ENCODE assay signal across 31 cellular contexts in the genomic region with DNA sequence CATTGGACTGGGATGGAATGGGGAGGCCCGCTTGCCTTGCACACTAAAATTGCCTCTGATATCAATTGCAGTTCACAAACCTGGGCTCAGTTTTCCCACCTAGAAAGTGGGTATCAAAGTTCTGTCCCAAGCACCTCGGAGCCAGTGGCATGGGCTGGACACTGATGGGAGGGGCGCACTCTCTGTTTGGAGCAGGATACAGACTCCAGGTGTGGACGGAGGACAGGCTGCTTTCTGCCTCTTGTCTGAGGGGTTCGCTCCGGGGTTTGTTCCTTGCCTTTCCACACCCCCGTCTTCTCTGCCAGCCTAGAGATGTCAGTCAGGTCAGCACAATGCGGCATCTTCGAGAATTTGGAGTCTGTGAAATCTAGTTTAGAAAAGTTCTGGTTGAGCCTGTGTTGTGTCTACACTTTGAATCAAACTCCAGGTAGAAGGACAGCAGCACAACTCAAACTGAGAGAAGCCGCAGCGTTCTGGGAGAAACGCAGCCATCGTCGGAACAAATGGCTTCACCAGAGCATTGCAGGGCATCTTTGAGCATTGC.
"Had no signal": no experiment of that assay in that cellular context is flagged by ENCODE, and none has a peak within 500 bp of the region (broad histone marks: within the 10 kb centered on the region; RNA-seq: fewer than 3 reads in every experiment).

No MANE protein-coding gene starts in this region.

- H3K4me3 ChIP-seq: adrenal gland, body of pancreas, colonic mucosa, dorsolateral prefrontal cortex, esophagus squamous epithelium, gastroesophageal sphincter, heart right ventricle had no signal

- H3K4me1 Mint-ChIP-seq: activated CD4-positive, alpha-beta T cell treated with anti-CD3 and anti-CD28 coated beads, Interleukin-2, amount 10 ng/mL, durations not matched to agents 7 days and 5 days; activated naive CD8-positive, alpha-beta T cell treated with anti-CD3 and anti-CD28 coated beads for 36 hours; activated T-helper 17 cell treated with anti-CD3 and anti-CD28 coated beads, Interleukin-2, amount 50 U/mL, for 72 hours; WTC11 had no signal

- H3K4me3 Mint-ChIP-seq: activated CD4-positive, alpha-beta T cell treated with anti-CD3 and anti-CD28 coated beads, Interleukin-2, amount 10 ng/mL, durations not matched to agents 7 days and 5 days; activated CD8-positive, alpha-beta T cell treated with anti-CD3 and anti-CD28 coated beads, Interleukin-2, amount 10 ng/mL, durations not matched to agents 7 days and 5 days; activated naive CD4-positive, alpha-beta T cell treated with anti-CD3 and anti-CD28 coated beads for 36 hours; activated naive CD4-positive, alpha-beta T cell treated with anti-CD3 and anti-CD28 coated beads, Interleukin-2, amount 50 U/mL, for 24 hours; activated naive CD8-positive, alpha-beta T cell treated with anti-CD3 and anti-CD28 coated beads for 36 hours; activated naive CD8-positive, alpha-beta T cell treated with anti-CD3 and anti-CD28 coated beads, Interleukin-2, amount 50 U/mL, for 24 hours; activated T-cell treated with anti-CD3 and anti-CD28 coated beads, Interleukin-2, amount 50 U/mL, for 4 hours; activated T-helper 17 cell treated with anti-CD3 and anti-CD28 coated beads, Interleukin-2, amount 50 U/mL, for 72 hours; dendritic cell treated with granulocyte-macrophage colony-stimulating factor and Interleukin-4, amounts not matched to agents 40 ng/mL and 50 ng/mL, for 4 days; effector memory CD8-positive, alpha-beta T cell; WTC11 had no signal

- H3K9me3 Mint-ChIP-seq: activated CD4-positive, alpha-beta T cell treated with anti-CD3 and anti-CD28 coated beads, Interleukin-2, amount 10 ng/mL, durations not matched to agents 7 days and 5 days; activated naive CD4-positive, alpha-beta T cell treated with anti-CD3 and anti-CD28 coated beads for 36 hours; activated naive CD4-positive, alpha-beta T cell treated with anti-CD3 and anti-CD28 coated beads, Interleukin-2, amount 50 U/mL, for 24 hours; activated naive CD8-positive, alpha-beta T cell treated with anti-CD3 and anti-CD28 coated beads for 36 hours; activated naive CD8-positive, alpha-beta T cell treated with anti-CD3 and anti-CD28 coated beads, Interleukin-2, amount 50 U/mL, for 24 hours; activated T-cell treated with anti-CD3 and anti-CD28 coated beads, Interleukin-2, amount 50 U/mL, for 4 hours; activated T-helper 17 cell treated with anti-CD3 and anti-CD28 coated beads, Interleukin-2, amount 50 U/mL, for 72 hours; dendritic cell treated with granulocyte-macrophage colony-stimulating factor and Interleukin-4, amounts not matched to agents 40 ng/mL and 50 ng/mL, for 4 days; effector memory CD8-positive, alpha-beta T cell had no signal

- H3K4me1 ChIP-seq: adrenal gland, body of pancreas, colonic mucosa, esophagus squamous epithelium, gastroesophageal sphincter, heart right ventricle had no signal

- H3K27ac Mint-ChIP-seq: activated CD4-positive, alpha-beta T cell treated with anti-CD3 and anti-CD28 coated beads, Interleukin-2, amount 10 ng/mL, durations not matched to agents 7 days and 5 days; activated CD8-positive, alpha-beta T cell treated with anti-CD3 and anti-CD28 coated beads, Interleukin-2, amount 10 ng/mL, durations not matched to agents 7 days and 5 days; activated naive CD4-positive, alpha-beta T cell treated with anti-CD3 and anti-CD28 coated beads for 36 hours; activated naive CD4-positive, alpha-beta T cell treated with anti-CD3 and anti-CD28 coated beads, Interleukin-2, amount 50 U/mL, for 24 hours; activated naive CD8-positive, alpha-beta T cell treated with anti-CD3 and anti-CD28 coated beads for 36 hours; activated naive CD8-positive, alpha-beta T cell treated with anti-CD3 and anti-CD28 coated beads, Interleukin-2, amount 50 U/mL, for 24 hours; activated T-helper 17 cell treated with anti-CD3 and anti-CD28 coated beads, Interleukin-2, amount 50 U/mL, for 72 hours; dendritic cell treated with granulocyte-macrophage colony-stimulating factor and Interleukin-4, amounts not matched to agents 40 ng/mL and 50 ng/mL, for 4 days; effector memory CD8-positive, alpha-beta T cell; WTC11 had no signal

- H3K27me3 ChIP-seq: body of pancreas, colonic mucosa had no signal

- H3K9me3 ChIP-seq: adrenal gland, body of pancreas, colonic mucosa, esophagus squamous epithelium, gastroesophageal sphincter had no signal

- H3K36me3 ChIP-seq: adrenal gland, colonic mucosa, esophagus squamous epithelium, gastroesophageal sphincter, heart right ventricle had no signal

- DNase-seq: activated CD4-positive, alpha-beta T cell treated with anti-CD3 and anti-CD28 coated beads for 1 hour; activated CD4-positive, alpha-beta T cell treated with anti-CD3 and anti-CD28 coated beads for 4 hours; activated CD4-positive, alpha-beta T cell treated with anti-CD3 and anti-CD28 coated beads, Interleukin-2, amount 10 ng/mL, durations not matched to agents 7 days and 5 days; activated CD4-positive, alpha-beta T cell treated with anti-CD3 and anti-CD28 coated beads, Interleukin-2, amount 50 U/mL, for 4 hours; activated CD8-positive, alpha-beta T cell treated with anti-CD3 and anti-CD28 coated beads, Interleukin-2, amount 10 ng/mL, durations not matched to agents 7 days and 5 days; activated effector memory CD4-positive, alpha-beta T cell treated with Interleukin-2 at 50 U/mL for 16 hours; activated gamma-delta T cell treated with Interleukin-2 at 50 U/mL for 16 hours; activated naive CD4-positive, alpha-beta T cell treated with anti-CD3 and anti-CD28 coated beads for 36 hours; activated naive CD8-positive, alpha-beta T cell treated with anti-CD3 and anti-CD28 coated beads for 36 hours; activated naive CD8-positive, alpha-beta T cell treated with anti-CD3 and anti-CD28 coated beads, Interleukin-2, amount 50 U/mL, for 24 hours; activated T-cell treated with anti-CD3 and anti-CD28 coated beads, Interleukin-2, amount 50 U/mL, for 4 hours; amygdala; aorta; body of pancreas; caudate nucleus; colonic mucosa; effector CD4-positive, alpha-beta T cell; effector memory CD8-positive, alpha-beta T cell; esophagus squamous epithelium; foreskin melanocyte; heart right ventricle; T-helper 2 cell had no signal

- H3K36me3 Mint-ChIP-seq: activated naive CD4-positive, alpha-beta T cell treated with anti-CD3 and anti-CD28 coated beads, Interleukin-2, amount 50 U/mL, for 24 hours; activated naive CD8-positive, alpha-beta T cell treated with anti-CD3 and anti-CD28 coated beads for 36 hours; WTC11 had no signal

- H3K27ac ChIP-seq: adrenal gland, body of pancreas, colonic mucosa, dorsolateral prefrontal cortex, epithelial cell of prostate, esophagus squamous epithelium, gastroesophageal sphincter, heart right ventricle, VCaP had no signal
